In the genomic region with DNA sequence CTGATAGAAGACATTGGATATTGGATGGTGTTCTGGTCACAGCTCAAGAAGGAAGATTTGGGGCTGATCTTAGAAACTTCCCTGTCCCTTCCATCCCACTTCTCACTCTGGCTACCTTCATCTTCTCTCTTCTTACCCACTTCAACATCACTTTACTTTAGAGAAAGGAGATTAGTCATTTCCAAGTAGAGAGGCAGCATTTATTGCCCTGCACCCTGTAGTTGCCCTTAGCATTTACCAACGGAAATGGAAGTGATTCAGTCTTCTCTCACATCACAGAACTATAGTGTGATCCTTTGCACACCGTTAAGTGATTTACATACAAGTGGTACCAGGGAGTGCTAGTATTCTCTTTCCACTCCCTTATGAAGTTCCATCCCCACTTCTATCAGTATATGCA, we compare ENCODE assay signal across 8 cellular contexts. TPM values are rescaled to one million over a fixed set of nuclear protein-coding genes. Genes with fewer than 3 reads are reported as not detected.
DNase-seq lines count a peak whose midpoint lies in the region; ATAC-seq, FAIRE-seq and TF ChIP-seq lines count a peak whose summit lies in the region.

No MANE protein-coding gene starts in this region.

- H3K4me3 ChIP-seq in heart left ventricle: no peak overlapping the region
- H3K4me3 ChIP-seq in endothelial cell of umbilical vein (replicated peaks in 1 of 3; ENCODE audit: insufficient read depth in 1 of 3, low read depth in 1 of 3, low read length in 3 of 3): no peak overlapping the region

- peak overlapping the region; percentile 57 for H3K27ac Mint-ChIP-seq in stimulated activated naive B cell treated with anti-CD40 and anti-IgM and Interleukin-4, amounts not matched to agents 10 μg/mL and 1 μg/mL and 100 μg/mL, for 72 hours

- peak overlapping the region; percentile 62 for H3K9ac ChIP-seq in endothelial cell of umbilical vein (replicated peaks; ENCODE audit: extremely low read depth, insufficient read depth, low read length)

- FAIRE-seq in endothelial cell of umbilical vein (lab: Jason Lieb, UNC): peak; percentile 83

- dilution Hi-C loops in endothelial cell of umbilical vein (cut with MboI; ENCODE audit: extremely low pct_ligation_motif_present, low sequenced_read_pairs): no loop called here

- H3K9me3 ChIP-seq in heart left ventricle: no peaks in the 10 kb centered on the region
- H3K9me3 ChIP-seq in endothelial cell of umbilical vein (replicated peaks; ENCODE audit: control insufficient read depth, insufficient read depth, low read length): no peaks in the 10 kb centered on the region

- intact Hi-C loops in heart left ventricle (cut with DNase I) (loop anchor here in 1 of 10 donors (5.0 kb wide), 1 partner anchor 48 kb away; no protein-coding TSS in a partner anchor), left ventricle myocardium superior (cut with micrococcal nuclease) (no loop called here), endothelial cell of umbilical vein (cut with micrococcal nuclease) (loop anchor here (2.0 to 5.0 kb wide), 2 partner anchors 106 to 417 kb away; a partner anchor contains a TSS)

- H3K36me3 ChIP-seq in heart left ventricle (no peaks in the 10 kb centered on the region), endothelial cell of umbilical vein (ENCODE audit: control insufficient read depth in 2 of 2, extremely low read depth in 1 of 2, insufficient read depth in 2 of 2, low read length in 2 of 2) (no peaks in the 10 kb centered on the region)

- CTCF ChIA-PET in RWPE1 (lab: Yijun Ruan, JAX): no interaction called here
- CTCF ChIA-PET in endothelial cell of umbilical vein (lab: Charles Lee): interaction anchor here (0.6 to 1.5 kb wide), 6 partner anchors 19 to 452 kb away, joined by 3 to 4 read pairs (median 3); no protein-coding TSS in a partner anchor

- POLR2A ChIA-PET in RWPE1 (lab: Yijun Ruan, JAX; ENCODE audit: low non-redundant PET) (interaction anchor here (0.5 kb wide), 1 partner anchor 49 kb away, joined by 4 read pairs; no protein-coding TSS in a partner anchor), endothelial cell of umbilical vein (lab: Charles Lee) (interaction anchor here (0.5 to 4.9 kb wide), 2 partner anchors 45 to 52 kb away, joined by 5 to 20 read pairs; a partner anchor contains a TSS)

- peaks cover 0 to 83% (median 29%) of the 10 kb centered on the region in 12 donors for H3K4me1 ChIP-seq in heart left ventricle
- H3K4me1 ChIP-seq in endothelial cell of umbilical vein (ENCODE audit: control insufficient read depth, extremely low read depth, insufficient read depth, low read length): peaks cover 44% of the 10 kb centered on the region

- H3K36me3 Mint-ChIP-seq in stimulated activated naive B cell treated with anti-CD40 and anti-IgM and Interleukin-4, amounts not matched to agents 10 μg/mL and 1 μg/mL and 100 μg/mL, for 72 hours: no peaks in the 10 kb centered on the region

- H3K4me1 Mint-ChIP-seq in stimulated activated naive B cell treated with anti-CD40 and anti-IgM and Interleukin-4, amounts not matched to agents 10 μg/mL and 1 μg/mL and 100 μg/mL, for 72 hours: peaks cover 44 to 64% of the 10 kb centered on the region in 2 donors

- peak overlapping the region; percentile 60 for H3K4me2 ChIP-seq in endothelial cell of umbilical vein (ENCODE audit: insufficient read depth, low read length)

- peak overlapping the region; percentile 11 to 26 for H3K4me3 Mint-ChIP-seq in stimulated activated naive B cell treated with anti-CD40 and anti-IgM and Interleukin-4, amounts not matched to agents 10 μg/mL and 1 μg/mL and 100 μg/mL, for 72 hours

- TF ChIP-seq POLR2A in heart left ventricle (IDR thresholded peaks at IDR 0.05) (no peak), endothelial cell of umbilical vein (IDR thresholded peaks at IDR 0.05; ENCODE audit: low read depth, low read length) (peak; percentile 26)

- H3K27me3 ChIP-seq in heart left ventricle (no peaks in the 10 kb centered on the region), endothelial cell of umbilical vein (ENCODE audit: control insufficient read depth in 2 of 2, insufficient read depth in 2 of 2, low read length in 2 of 2) (no peaks in the 10 kb centered on the region)

- peaks cover 8 to 11% of the 10 kb centered on the region in 2 donors for H3K27me3 Mint-ChIP-seq in stimulated activated naive B cell treated with anti-CD40 and anti-IgM and Interleukin-4, amounts not matched to agents 10 μg/mL and 1 μg/mL and 100 μg/mL, for 72 hours

- in situ Hi-C loops in KBM-7 (cut with MboI; ENCODE audit: low pct_unique_long_range_greater_than_20kb, low sequenced_read_pairs): no loop called here

- ATAC-seq in heart left ventricle (no peak), left ventricle myocardium superior (no peak), GM19397 (IDR thresholded peaks at IDR 0.05; ENCODE audit: unreplicated experiment) (no peak)
- peak; percentile 29 to 38 for ATAC-seq in stimulated activated naive B cell treated with anti-CD40 and anti-IgM and Interleukin-4, amounts not matched to agents 10 μg/mL and 1 μg/mL and 100 μg/mL, for 72 hours (replicated peaks)

- no peak overlapping the region for H2AFZ ChIP-seq in endothelial cell of umbilical vein (ENCODE audit: low read depth, low read length)

- H3K9me3 Mint-ChIP-seq in stimulated activated naive B cell treated with anti-CD40 and anti-IgM and Interleukin-4, amounts not matched to agents 10 μg/mL and 1 μg/mL and 100 μg/mL, for 72 hours: peaks cover 0 to 1% of the 10 kb centered on the region in 2 donors

- H3K79me2 ChIP-seq in endothelial cell of umbilical vein (ENCODE audit: control insufficient read depth, insufficient read depth, low read length): no peaks in the 10 kb centered on the region

- 88 to 100% (median 93%) methylated on average over 2 of the region's 2 CpGs for WGBS in heart left ventricle, 4 donors

- no TSS peak for BruUV-seq in endothelial cell of umbilical vein (replicated peaks; lab: Mats Ljungman, UMichigan)

- DNase-seq in heart left ventricle (no peak), left ventricle myocardium superior (no peak), RWPE1 (ENCODE audit: low spot score) (peak; percentile 33), endothelial cell of umbilical vein (ENCODE audit: low read depth, low spot score) (peak; percentile 91), SHP77 treated with DMSO at 0.1 percent for 48 hours (lab: John Stamatoyannopoulos, UW) (no peak), KBM-7 (no peak)
- DNase-seq in stimulated activated naive B cell treated with anti-CD40 and anti-IgM and Interleukin-4, amounts not matched to agents 10 μg/mL and 1 μg/mL and 100 μg/mL, for 72 hours: no peak

- H3K9me1 ChIP-seq in endothelial cell of umbilical vein (replicated peaks; ENCODE audit: control insufficient read depth, extremely low read depth, insufficient read depth, low read length): no peaks in the 10 kb centered on the region

- H3K27ac ChIP-seq in heart left ventricle: peak overlapping the region in 8 of 12 donors; percentile 65 to 89 (median 74)
- no peak overlapping the region for H3K27ac ChIP-seq in RWPE1
- peak overlapping the region; percentile 96 for H3K27ac ChIP-seq in endothelial cell of umbilical vein (ENCODE audit: insufficient read depth, low read depth, low read length)

- no peaks in the 10 kb centered on the region for H4K20me1 ChIP-seq in endothelial cell of umbilical vein (replicated peaks; ENCODE audit: control insufficient read depth, extremely low read depth, insufficient read depth, low read length)

- no peak for TF ChIP-seq CTCF in heart left ventricle (IDR thresholded peaks at IDR 0.05)
- TF ChIP-seq CTCF in RWPE1 (conservative IDR thresholded peaks at IDR 0.05; ENCODE audit: low read depth): no peak
- no peak for TF ChIP-seq CTCF in endothelial cell of umbilical vein (IDR thresholded peaks at IDR 0.05; ENCODE audit: extremely low read depth in 1 of 2, insufficient read depth in 1 of 2, low read depth in 1 of 2, low read length in 2 of 2)

TF ChIP-seq in endothelial cell of umbilical vein, 7 proteins besides CTCF, POLR2A, EP300 and RAD21:
- TF ChIP-seq, protein P1, sequence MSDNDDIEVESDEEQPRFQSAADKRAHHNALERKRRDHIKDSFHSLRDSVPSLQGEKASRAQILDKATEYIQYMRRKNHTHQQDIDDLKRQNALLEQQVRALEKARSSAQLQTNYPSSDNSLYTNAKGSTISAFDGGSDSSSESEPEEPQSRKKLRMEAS (IDR thresholded peaks at IDR 0.05; ENCODE audit: insufficient read depth, insufficient read length): no peak
- TF ChIP-seq FOS (IDR thresholded peaks at IDR 0.05; ENCODE audit: borderline replicate concordance, insufficient read depth, low read length) (peak; percentile 93), GATA2 (IDR thresholded peaks at IDR 0.05; ENCODE audit: insufficient read depth, insufficient read length, low read depth, low read length) (peak; percentile 51), JUN (IDR thresholded peaks at IDR 0.05; ENCODE audit: borderline replicate concordance, insufficient read depth, insufficient read length, low read depth) (peak; percentile 88), POLR2AphosphoS5 (IDR thresholded peaks at IDR 0.05; ENCODE audit: insufficient read depth, low read depth, low read length) (peak; percentile 73)

RNA-seq across cellular contexts. Expression of a gene that starts 52.4 kb away (rescaled TPM):
- total RNA-seq in heart left ventricle: 10 to 100 TPM in 4 of 9 donors, 1 to 10 TPM in 5; 4.2 to 44.4 (median 8.3) TPM
- polyA plus RNA-seq in heart left ventricle: 1 to 10 TPM; 3.0 to 5.5 TPM
- 2.5 TPM for total RNA-seq in left ventricle myocardium superior
- total RNA-seq in endothelial cell of umbilical vein: 26.8 and 30.8 TPM in 2 replicates
- 13.8 and 14.1 TPM in 2 replicates for polyA plus RNA-seq in endothelial cell of umbilical vein
- polyA plus RNA-seq in endothelial cell of umbilical vein (2011; cell fraction: cytosol; rRNA removed): 9.5 and 10.7 TPM in 2 replicates
- polyA plus RNA-seq in endothelial cell of umbilical vein (2011; cell fraction: nucleus; rRNA removed): 12.0 and 13.5 TPM in 2 replicates
- polyA plus RNA-seq in endothelial cell of umbilical vein (2012): 15.9 and 23.2 TPM in 2 replicates
- polyA minus RNA-seq in endothelial cell of umbilical vein: 12.6 and 18.0 TPM in 2 replicates
- polyA minus RNA-seq in endothelial cell of umbilical vein (2011; cell fraction: cytosol; rRNA and poly(A)+ RNA removed): 6.0 TPM
- 23.9 and 38.3 TPM in 2 replicates for polyA minus RNA-seq in endothelial cell of umbilical vein (2011; cell fraction: nucleus; rRNA and poly(A)+ RNA removed)

Comparison
In these comparisons a context has a peak if more than half of its experiments do, and no peak if none do; other contexts are left out.
1. ATAC-seq: peak in stimulated activated naive B cell treated with anti-CD40 and anti-IgM and Interleukin-4, amounts not matched to agents 10 μg/mL and 1 μg/mL and 100 μg/mL, for 72 hours (2 of 2); none in heart left ventricle (0 of 4), left ventricle myocardium superior (single experiment) and GM19397 (single experiment).
2. DNase-seq: peak in RWPE1 (single experiment) and endothelial cell of umbilical vein (single experiment); none in heart left ventricle (0 of 5), left ventricle myocardium superior (single experiment), stimulated activated naive B cell treated with anti-CD40 and anti-IgM and Interleukin-4, amounts not matched to agents 10 μg/mL and 1 μg/mL and 100 μg/mL, for 72 hours (single experiment), SHP77 treated with DMSO at 0.1 percent for 48 hours (single experiment) and KBM-7 (single experiment).